ENCODE assay signal across 9 cellular contexts in the genomic region with DNA sequence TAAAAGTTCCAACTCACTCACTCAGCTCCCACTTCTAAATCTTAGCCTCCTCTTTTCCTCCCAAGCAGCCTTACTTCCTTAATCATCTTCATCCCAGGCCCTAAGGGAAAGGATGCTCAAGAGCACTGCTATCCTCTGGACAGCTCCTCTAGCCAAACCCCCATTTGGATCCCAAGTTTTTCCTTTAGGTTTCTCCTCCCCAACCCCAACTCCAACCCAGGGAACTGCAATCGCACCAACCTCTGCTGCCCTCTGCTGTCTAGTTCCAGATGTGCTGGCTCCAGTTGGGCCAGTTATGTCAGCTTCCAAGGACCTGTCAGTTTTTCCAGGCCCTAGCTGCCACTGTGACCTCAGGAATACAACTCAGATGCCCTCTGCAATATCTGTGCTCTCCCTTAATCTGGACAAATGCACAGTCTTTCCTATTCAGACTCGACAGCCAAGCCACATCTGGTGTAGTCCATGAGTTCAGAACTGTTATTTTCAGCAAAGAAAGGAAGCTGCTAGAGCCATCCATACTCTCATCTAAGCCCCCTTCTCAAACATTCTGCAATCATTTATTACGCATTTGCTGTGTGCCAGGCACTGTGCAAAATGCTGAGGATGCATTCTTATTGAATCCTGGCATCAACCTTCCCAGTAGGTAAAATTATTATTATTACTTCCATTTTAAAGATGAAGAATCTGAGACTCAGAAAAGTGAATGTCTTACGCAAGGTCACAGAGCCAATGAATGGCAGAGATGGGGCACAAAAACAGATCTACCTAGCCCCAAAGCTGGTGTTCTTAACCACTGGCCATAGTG. TPM values are rescaled to one million over a fixed set of nuclear protein-coding genes. Genes with fewer than 3 reads are reported as not detected.
DNase-seq lines count a peak whose midpoint lies in the region; ATAC-seq, FAIRE-seq and TF ChIP-seq lines count a peak whose summit lies in the region.
"Had no signal": no experiment of that assay in that cellular context is flagged by ENCODE, and none has a peak within 500 bp of the region (broad histone marks: within the 10 kb centered on the region; RNA-seq: fewer than 3 reads in every experiment).

No MANE protein-coding gene starts in this region.

- POLR2A ChIA-PET in CD8-positive, alpha-beta T cell (lab: Charles Lee) = interaction anchor here (1.3 to 1.6 kb wide), 2 partner anchors 8 to 53 kb away, joined by 3 to 4 read pairs; partner anchors contain the start of gene SASH3
- POLR2A ChIA-PET in HEK293T (lab: Yijun Ruan, JAX) (no interaction called here), K562 (lab: Yijun Ruan, JAX) (interaction anchor here (0.6 to 1.2 kb wide), 5 partner anchors 10 to 176 kb away, joined by 3 to 7 read pairs (median 3); partner anchors contain the start of gene XPNPEP2)

- FAIRE-seq in K562 (lab: Jason Lieb, UNC) = peak; percentile 51

- H3K27me3 Mint-ChIP-seq in CD8-positive, alpha-beta T cell (ENCODE audit: low read depth) = no peaks in the 10 kb centered on the region

- H3K9me1 ChIP-seq in K562 (ENCODE audit: control insufficient read depth, insufficient read depth, low read length) = no peaks in the 10 kb centered on the region

- TF ChIP-seq POLR2A in K562 (conservative IDR thresholded peaks at IDR 0.05) = no peak

- no peaks in the 10 kb centered on the region for H3K9me3 ChIP-seq in CD8-positive, alpha-beta T cell (ENCODE audit: low read length)
- H3K9me3 ChIP-seq in K562 (replicated peaks; ENCODE audit: control insufficient read depth, insufficient read depth, low read depth, low read length) = no peaks in the 10 kb centered on the region

- ATAC-seq in CD8-positive, alpha-beta T cell = no peak
- peak; percentile 91 for ATAC-seq in K562
- ATAC-seq in GM18861 (IDR thresholded peaks at IDR 0.05; ENCODE audit: unreplicated experiment) = no peak
- no peak for ATAC-seq in HG03432 (IDR thresholded peaks at IDR 0.05; ENCODE audit: unreplicated experiment)

- H3K36me3 Mint-ChIP-seq in CD8-positive, alpha-beta T cell = no peaks in the 10 kb centered on the region
- H3K36me3 Mint-ChIP-seq: memory B cell had no signal

- H3K4me3 Mint-ChIP-seq in CD8-positive, alpha-beta T cell = no peak overlapping the region
- H3K4me3 Mint-ChIP-seq: memory B cell had no signal

- no peak overlapping the region for H2AFZ ChIP-seq in K562 (ENCODE audit: low read depth, low read length)

- no peaks in the 10 kb centered on the region for H3K79me2 ChIP-seq in K562 (ENCODE audit: control insufficient read depth, insufficient read depth, low read length)

- no peak overlapping the region for H3K9ac ChIP-seq in K562 (ENCODE audit: insufficient read depth in 1 of 2, low read depth in 2 of 2, low read length in 2 of 2)

- WGBS in K562 (ENCODE audit: insufficient coverage, low coverage, missing lambda C conversion rate) = 19% methylated on average over 4 of the region's 4 CpGs

- H4K20me1 ChIP-seq in K562 (replicated peaks; ENCODE audit: control insufficient read depth, insufficient read depth, low read length) = no peaks in the 10 kb centered on the region

- H3K36me3 ChIP-seq in CD8-positive, alpha-beta T cell (ENCODE audit: insufficient read depth, low read length) = no peaks in the 10 kb centered on the region
- no peaks in the 10 kb centered on the region for H3K36me3 ChIP-seq in K562 (ENCODE audit: control insufficient read depth, insufficient read depth, low read length)

- H3K9me3 Mint-ChIP-seq in CD8-positive, alpha-beta T cell = no peaks in the 10 kb centered on the region
- H3K9me3 Mint-ChIP-seq: memory B cell had no signal

- no peak for TF ChIP-seq EP300 in K562 (IDR thresholded peaks at IDR 0.05; ENCODE audit: low read length)

- no peaks in the 10 kb centered on the region for H3K4me1 ChIP-seq in CD8-positive, alpha-beta T cell (ENCODE audit: insufficient read depth, low read length)
- peaks cover 0 to 6% of the 10 kb centered on the region in 2 experiments; a peak in 2 of 5 replicates for H3K4me1 ChIP-seq in K562 (replicated peaks in 1 of 2; ENCODE audit: control insufficient read depth in 2 of 2, insufficient read depth in 2 of 2, low read length in 2 of 2)

- TF ChIP-seq CTCF in CD8-positive, alpha-beta T cell (IDR thresholded peaks at IDR 0.05) = peak; percentile 39
- TF ChIP-seq CTCF in K562 (IDR thresholded peaks at IDR 0.05 in 2 of 3, conservative IDR thresholded peaks at IDR 0.05 in 1 of 3; ENCODE audit: insufficient read depth in 2 of 3, low read depth in 1 of 3, low read length in 3 of 3) = peak; percentile 72 to 80 (median 74)

- DNase-seq in CD8-positive, alpha-beta T cell = peak in 3 of 7 experiments; percentile 8 to 42 (median 38)
- DNase-seq in HEK293T (ENCODE audit: extremely low spot score) (peak; percentile 79), K562 (ENCODE audit: extremely low read depth in 1 of 4, low spot score in 3 of 4) (peak; percentile 38 to 61 (median 48)), iPS-NIHi7 (ENCODE audit: extremely low spot score) (peak; percentile 87)
- peak; percentile 56 for DNase-seq in stimulated activated CD4-positive, alpha-beta T cell treated with anti-CD3 and anti-CD28 coated beads, Interleukin-15, amount 100 ng/mL, for 24 hours

- H3K27ac Mint-ChIP-seq in CD8-positive, alpha-beta T cell = no peak overlapping the region

- H3K4me2 ChIP-seq in K562 (ENCODE audit: insufficient read depth, low read length) = no peak overlapping the region

- H3K27ac ChIP-seq in CD8-positive, alpha-beta T cell (ENCODE audit: low read depth, low read length) = no peak overlapping the region
- no peak overlapping the region for H3K27ac ChIP-seq in K562 (ENCODE audit: extremely low read depth, low read depth, low read length)

- in situ Hi-C loops in K562 (cut with MboI) = loop anchor here (5.0 kb wide), 1 partner anchor 119 kb away; no protein-coding TSS in a partner anchor

- intact Hi-C loops in CD8-positive, alpha-beta T cell (cut with DNase I, micrococcal nuclease) = loop anchor here (1.0 to 2.0 kb wide), 2 partner anchors 89 to 90 kb away; no protein-coding TSS in a partner anchor
- intact Hi-C loops in K562 (cut with micrococcal nuclease) = loop anchor here (1.0 to 5.0 kb wide), 3 partner anchors 69 to 119 kb away; no protein-coding TSS in a partner anchor

- TF ChIP-seq RAD21 in K562 (CRISPR knock-in tag; conservative IDR thresholded peaks at IDR 0.05 in 1 of 2, IDR thresholded peaks at IDR 0.05 in 1 of 2) = peak; percentile 77 to 87

- CTCF ChIA-PET in CD8-positive, alpha-beta T cell (lab: Charles Lee) = interaction anchor here (0.7 to 1.9 kb wide), 12 partner anchors 9 to 97 kb away, joined by 3 to 10 read pairs (median 4); partner anchors contain the start of gene SASH3
- CTCF ChIA-PET in HEK293T (lab: Yijun Ruan, JAX) = interaction anchor here (0.6 to 2.5 kb wide), 17 partner anchors 9 to 130 kb away, joined by 3 to 38 read pairs (median 4); partner anchors contain the start of genes APLN and XPNPEP2
- CTCF ChIA-PET in K562 (lab: Yijun Ruan, JAX; ENCODE audit: low intra/inter-chr PET ratio) = interaction anchor here (0.6 to 3.4 kb wide), 6 partner anchors 88 to 125 kb away, joined by 3 to 31 read pairs (median 4); no protein-coding TSS in a partner anchor

- peaks cover 43% of the 10 kb centered on the region for H3K4me1 Mint-ChIP-seq in CD8-positive, alpha-beta T cell (ENCODE audit: low read depth)

- H3K27me3 ChIP-seq in CD8-positive, alpha-beta T cell (ENCODE audit: insufficient read depth, low read length) = no peaks in the 10 kb centered on the region
- H3K27me3 ChIP-seq in K562 (ENCODE audit: control insufficient read depth in 2 of 2, insufficient read depth in 2 of 2, low read length in 2 of 2) = peaks cover 0 to 4% of the 10 kb centered on the region in 2 experiments; a peak in 2 of 5 replicates

- BruUV-seq in K562 (replicated peaks; lab: Mats Ljungman, UMichigan) = no TSS peak

- no peak overlapping the region for H3K4me3 ChIP-seq in CD8-positive, alpha-beta T cell (ENCODE audit: low read depth, low read length)
- H3K4me3 ChIP-seq in K562 = no peak overlapping the region

RNA-seq across cellular contexts. Expression of gene XPNPEP2, which starts 12.3 kb away (rescaled TPM):
- total RNA-seq in CD8-positive, alpha-beta T cell = under 1 TPM; 0.22 to 0.24 TPM
- 2.3 TPM for polyA plus RNA-seq in PFSK-1 (2012; ENCODE audit: insufficient read length, low read depth)
- total RNA-seq in K562 (2011; cell fraction: chromatin; rRNA removed; ENCODE audit: low replicate concordance) = not detected in 2 replicates
- not detected in 2 replicates for total RNA-seq in K562 (2011; cell fraction: nucleolus; rRNA removed)
- not detected in 2 replicates for total RNA-seq in K562 (2011; cell fraction: nucleoplasm; rRNA removed)
- not detected in 2 replicates for total RNA-seq in K562 (2014; rRNA removed)
- total RNA-seq in K562 (2014; rRNA removed; fragmentation: Illumina TruSeq; extraction: Trizol) = not detected in 2 replicates
- total RNA-seq in K562 (2015; rRNA removed; fragmentation: Illumina TruSeq; extraction: Trizol) = not detected in 2 replicates
- 0.04 TPM in 1 of 2 replicates, not detected in the other for total RNA-seq in K562 (2021)
- polyA plus RNA-seq in K562 (2011; rRNA removed) = 0.01 TPM in 1 of 2 replicates, not detected in the other
- 0.03 and 0.04 TPM in 2 replicates for polyA plus RNA-seq in K562 (2011; cell fraction: cytosol; rRNA removed)
- not detected in 2 replicates for polyA plus RNA-seq in K562 (2011; cell fraction: nucleus; rRNA removed)
- polyA plus RNA-seq in K562 (2012) = 0.05 and 0.11 TPM in 2 replicates
- 0.13 TPM in 1 of 2 replicates, not detected in the other for polyA plus RNA-seq in K562 (2014; fragmentation: Illumina TruSeq; extraction: Trizol)
- under 1 TPM in 1 of 2 experiments, not detected in 1; 0.03 TPM for polyA plus RNA-seq in K562 (2014; fragmentation: Nextera tagmentation; extraction: Ambion mirVana)
- 0.19 TPM in 1 of 2 replicates, not detected in the other for polyA plus RNA-seq in K562 (2014; rRNA removed)
- polyA minus RNA-seq in K562 (2011; rRNA and poly(A)+ RNA removed) = not detected in 2 replicates
- not detected in 2 replicates for polyA minus RNA-seq in K562 (2011; cell fraction: cytosol; rRNA and poly(A)+ RNA removed)
- not detected in 2 replicates for polyA minus RNA-seq in K562 (2011; cell fraction: nucleus; rRNA and poly(A)+ RNA removed)

RNA-seq across cellular contexts. Expression of gene SASH3, which starts 53.2 kb away (rescaled TPM):
- 10 to 100 TPM; 76.7 to 76.8 TPM for total RNA-seq in CD8-positive, alpha-beta T cell
- polyA plus RNA-seq in PFSK-1 (2012; ENCODE audit: insufficient read length, low read depth) = not detected
- not detected in 2 replicates for total RNA-seq in K562 (2011; cell fraction: chromatin; rRNA removed; ENCODE audit: low replicate concordance)
- not detected in 2 replicates for total RNA-seq in K562 (2011; cell fraction: nucleolus; rRNA removed)
- not detected in 2 replicates for total RNA-seq in K562 (2011; cell fraction: nucleoplasm; rRNA removed)
- total RNA-seq in K562 (2014; rRNA removed) (0.08 and 0.14 TPM in 2 replicates), K562 (2014; rRNA removed; fragmentation: Illumina TruSeq; extraction: Trizol) (0.06 and 0.07 TPM in 2 replicates), K562 (2015; rRNA removed; fragmentation: Illumina TruSeq; extraction: Trizol) (0.72 and 1.1 TPM in 2 replicates), K562 (2021) (0.34 and 0.35 TPM in 2 replicates)
- polyA plus RNA-seq in K562 (2011; rRNA removed) (0.06 and 0.08 TPM in 2 replicates), K562 (2014; fragmentation: Illumina TruSeq; extraction: Trizol) (0.10 and 0.14 TPM in 2 replicates), K562 (2014; fragmentation: Nextera tagmentation; extraction: Ambion mirVana) (under 1 TPM; 0.03 to 0.06 TPM), K562 (2014; rRNA removed) (0.08 and 0.13 TPM in 2 replicates)
- 0.04 and 0.06 TPM in 2 replicates for polyA plus RNA-seq in K562 (2011; cell fraction: cytosol; rRNA removed)
- polyA plus RNA-seq in K562 (2011; cell fraction: nucleus; rRNA removed) = 0.04 and 0.07 TPM in 2 replicates
- 0.21 and 0.75 TPM in 2 replicates for polyA plus RNA-seq in K562 (2012)
- not detected in 2 replicates for polyA minus RNA-seq in K562 (2011; rRNA and poly(A)+ RNA removed)
- not detected in 2 replicates for polyA minus RNA-seq in K562 (2011; cell fraction: cytosol; rRNA and poly(A)+ RNA removed)
- not detected in 2 replicates for polyA minus RNA-seq in K562 (2011; cell fraction: nucleus; rRNA and poly(A)+ RNA removed)

Comparison
In these comparisons a context has a peak if more than half of its experiments do, and no peak if none do; other contexts are left out.
1. RNA of gene SASH3, which starts 53.2 kb away (total RNA-seq): 76.7 to 76.8 TPM in CD8-positive, alpha-beta T cell; 0.06 to 1.1 TPM in K562; every median in the first group is over 10 times any median in the second.